In the genomic region with DNA sequence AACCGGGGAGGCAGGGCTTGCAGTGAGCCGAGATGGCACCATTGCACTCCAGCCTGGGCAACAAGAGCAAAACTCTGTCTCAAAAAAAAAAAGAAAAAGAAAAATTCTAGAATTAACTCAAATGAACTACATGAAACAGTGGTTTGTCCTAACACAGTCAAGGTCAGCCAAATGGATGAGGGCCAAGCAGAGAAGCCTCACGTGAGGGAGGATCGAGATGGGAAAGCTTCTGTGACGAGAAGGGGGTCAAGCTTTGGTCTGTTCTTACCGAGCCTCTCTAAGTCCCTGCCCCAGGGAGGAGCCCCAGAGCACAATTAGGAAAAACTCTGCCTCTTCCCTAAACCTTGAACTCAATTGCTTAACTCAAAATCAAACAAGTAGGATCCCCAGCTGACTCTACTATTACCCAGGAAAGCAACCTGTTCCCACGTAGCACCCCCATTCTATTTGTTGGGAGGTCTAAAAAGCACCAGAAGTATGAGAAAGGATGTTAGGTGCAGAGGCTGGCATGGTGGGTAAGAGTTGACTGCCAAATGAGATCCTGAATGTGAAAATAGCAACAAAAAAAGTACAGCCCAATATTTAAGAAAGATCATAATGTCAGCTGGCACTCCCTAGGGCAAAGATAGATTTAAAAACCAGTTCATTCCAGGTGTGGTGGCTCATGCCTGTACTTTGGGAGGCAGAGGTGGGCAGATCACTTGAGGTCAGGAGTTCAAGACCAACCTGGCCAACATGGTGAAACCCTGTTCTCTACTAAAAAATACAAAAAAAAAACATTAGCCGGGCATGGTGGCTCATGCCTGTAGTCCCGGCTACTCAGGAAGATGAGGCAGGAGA, we compare ENCODE assay signal across 20 cellular contexts.
"Had no signal": no experiment of that assay in that cellular context is flagged by ENCODE, and none has a peak within 500 bp of the region (broad histone marks: within the 10 kb centered on the region; RNA-seq: fewer than 3 reads in every experiment).

No MANE protein-coding gene starts in this region.

- DNase-seq: effector CD4-positive, alpha-beta T cell; endodermal cell; erythroblast; foreskin keratinocyte; head of caudate nucleus; kidney; left cardiac atrium; left ventricle myocardium superior; mesendoderm; naive B cell; small intestine; stimulated activated CD4-positive, alpha-beta T cell treated with anti-CD3 and anti-CD28 coated beads, Interleukin-12 subunit alpha, Interleukin-12 subunit beta, amount 100 ng/mL, for 4 hours; stimulated activated naive CD4-positive, alpha-beta T cell; stomach; trophoblast cell had no signal

- FAIRE-seq: endothelial cell of umbilical vein, kidney, small intestine, urothelium cell line had no signal

- H3K27ac Mint-ChIP-seq: endodermal cell, naive B cell, nephron had no signal

- H3K27me3 ChIP-seq: foreskin keratinocyte, hepatocyte, stomach had no signal

- H3K4me3 Mint-ChIP-seq: endodermal cell, naive B cell, nephron had no signal

- H3K4me3 ChIP-seq: coronary artery, hepatocyte, stomach had no signal

- H3K27ac ChIP-seq: coronary artery, foreskin keratinocyte, hepatocyte, stomach had no signal

- H3K4me2 ChIP-seq: hepatocyte had no signal

- H3K9me3 ChIP-seq: stomach had no signal

- ATAC-seq: foreskin keratinocyte, left cardiac atrium, left ventricle myocardium superior had no signal

- H3K4me1 Mint-ChIP-seq: naive B cell had no signal

- H2AFZ ChIP-seq: hepatocyte had no signal
